In the genomic region with DNA sequence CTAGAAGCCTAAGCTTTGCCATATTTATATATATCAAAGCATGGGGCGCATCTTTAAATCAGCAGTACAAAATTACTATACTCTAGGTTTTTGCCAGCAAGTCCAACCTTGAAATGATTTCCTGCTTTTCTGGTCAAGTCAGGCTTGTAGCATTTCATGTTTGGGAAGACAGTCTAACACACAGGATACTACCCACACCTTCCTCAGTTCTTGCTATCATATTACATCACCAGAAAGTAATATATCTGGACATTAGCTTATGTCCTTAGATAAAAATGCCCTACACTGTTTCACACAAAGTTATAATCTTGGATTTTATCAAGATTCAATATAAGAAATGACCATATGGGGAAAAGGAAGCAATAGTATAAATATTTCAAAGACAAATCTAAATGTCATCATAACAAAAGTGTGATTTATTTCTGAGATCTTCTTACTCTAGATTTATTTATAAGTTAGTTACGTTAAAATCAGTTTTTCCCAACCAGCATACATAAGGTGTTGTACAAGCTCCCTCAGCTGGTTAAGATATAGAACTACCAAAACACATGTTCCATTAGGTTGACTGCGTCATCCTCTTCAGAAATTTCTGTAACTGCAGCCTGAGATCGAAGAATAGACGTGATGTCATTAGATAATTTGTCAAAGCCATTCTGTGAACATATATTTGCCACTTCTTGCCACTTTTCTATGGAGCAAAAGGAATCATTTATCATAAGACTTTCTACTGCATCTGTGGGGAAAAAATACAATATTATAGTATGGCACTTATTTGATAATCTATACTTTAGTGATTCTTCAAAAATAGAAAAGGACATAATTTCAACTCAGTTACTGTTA, we compare ENCODE assay signal across 8 cellular contexts. TPM values are rescaled to one million over a fixed set of nuclear protein-coding genes. Genes with fewer than 3 reads are reported as not detected.
DNase-seq lines count a peak whose midpoint lies in the region; ATAC-seq and TF ChIP-seq lines count a peak whose summit lies in the region.

No MANE protein-coding gene starts in this region.

- no peak for TF ChIP-seq POLR2A in uterus (IDR thresholded peaks at IDR 0.05)

- H3K4me3 ChIP-seq in uterus = no peak overlapping the region

- no peaks in the 10 kb centered on the region for H3K4me1 ChIP-seq in uterus

- no peaks in the 10 kb centered on the region for H3K9me3 ChIP-seq in uterus

- ATAC-seq in Right ventricle myocardium inferior (peak; percentile 76), HG03135 (IDR thresholded peaks at IDR 0.05; ENCODE audit: unreplicated experiment) (peak; percentile 81)

- H3K27ac ChIP-seq in uterus = peak overlapping the region in 1 of 2 donors; percentile 19

- in situ Hi-C loops in T47D (cut with HindIII; ENCODE audit: low pct_unique_long_range_greater_than_20kb, low sequenced_read_pairs) = no loop called here

- no peaks in the 10 kb centered on the region for H3K27me3 ChIP-seq in uterus

- no peaks in the 10 kb centered on the region for H3K36me3 ChIP-seq in uterus

- TF ChIP-seq CTCF in uterus (IDR thresholded peaks at IDR 0.05) = peak; percentile 60 to 71 (median 66)

- DNase-seq in Right ventricle myocardium inferior (ENCODE audit: missing footprints) (no peak), cardiac septum (ENCODE audit: low spot score) (no peak), NCI-H526 (lab: John Stamatoyannopoulos, UW) (peak; percentile 28 to 78), T47D (ENCODE audit: low read depth in 1 of 2, low spot score in 1 of 2) (peak; percentile 15 to 60), kidney tubule cell (ENCODE audit: low spot score) (peak; percentile 71), uterus (no peak), mesenteric fat pad (ENCODE audit: low spot score) (no peak)

- intact Hi-C loops in Right ventricle myocardium inferior (cut with DNase I) (loop anchor here (1.0 kb wide), 1 partner anchor 160 kb away; no protein-coding TSS in a partner anchor), cardiac septum (cut with DNase I) (loop anchor here (5.0 kb wide), 1 partner anchor 278 kb away; no protein-coding TSS in a partner anchor), uterus (cut with DNase I; ENCODE audit: low total_unique reads) (no loop called here)

RNA-seq across cellular contexts. Expression of a gene that starts 56.6 kb away (rescaled TPM):
- 6.7 TPM for total RNA-seq in Right ventricle myocardium inferior
- total RNA-seq in cardiac septum = 8.6 TPM
- 10 to 100 TPM in 2 of 4 donors, 1 to 10 TPM in 1, under 1 TPM in 1; 0.51 to 52.7 (median 13.2) TPM for total RNA-seq in uterus
- 5.2 TPM for total RNA-seq in mesenteric fat pad

RNA-seq across cellular contexts. Expression of a gene that starts 57.0 kb away (rescaled TPM):
- total RNA-seq in Right ventricle myocardium inferior (472 TPM), cardiac septum (395 TPM), uterus (1,000 to 10,000 TPM; 1,126 to 5,133 (median 1,477) TPM), mesenteric fat pad (706 TPM)

Comparison
In these comparisons a context has a peak if more than half of its experiments do, and no peak if none do; other contexts are left out.
1. DNase-seq: peak in NCI-H526 (2 of 2), T47D (2 of 2) and kidney tubule cell (single experiment); none in Right ventricle myocardium inferior (single experiment), cardiac septum (single experiment), uterus (0 of 2) and mesenteric fat pad (single experiment).